ENCODE assay signal across 8 cellular contexts in the genomic region with DNA sequence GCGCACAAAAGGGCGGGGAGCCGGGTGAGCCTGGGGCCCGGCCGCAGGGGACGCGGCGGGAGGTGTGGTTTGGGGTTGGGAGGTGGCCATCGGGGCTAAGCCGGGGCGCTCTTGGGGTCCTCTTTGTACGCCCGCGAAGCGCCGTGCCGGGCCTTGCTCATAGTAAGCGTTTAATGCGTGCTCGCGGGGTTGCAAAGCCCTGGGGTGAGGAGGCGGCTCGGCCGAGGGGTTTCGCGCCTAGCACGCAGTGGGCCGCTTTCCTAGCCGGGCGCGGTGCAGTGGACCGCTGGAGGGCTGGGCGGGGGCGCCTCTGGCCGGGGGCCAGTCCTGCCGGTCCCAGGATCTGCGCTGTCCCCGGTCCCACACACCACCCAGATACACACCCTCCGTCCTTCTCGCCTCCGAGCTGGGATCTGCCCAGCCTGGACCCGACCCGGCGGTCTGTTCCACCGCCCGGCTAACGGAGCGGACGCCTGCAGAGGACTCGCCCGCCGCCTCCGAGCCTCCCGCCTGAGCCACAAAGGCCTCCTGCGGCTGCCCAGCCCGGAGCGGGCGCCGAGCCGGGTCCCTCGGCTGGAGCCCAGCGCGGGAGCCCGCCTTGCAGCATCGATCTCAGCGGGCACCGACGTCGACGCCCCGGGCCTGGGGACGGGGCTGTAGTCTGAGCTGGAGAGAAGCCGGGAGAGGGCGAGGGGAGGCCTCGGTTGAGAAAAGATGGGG. TPM values are rescaled to one million over a fixed set of nuclear protein-coding genes. Genes with fewer than 3 reads are reported as not detected.
A peak's percentile ranks its signal among the peaks of the same experiment; 100 is the strongest.
DNase-seq lines count a peak whose midpoint lies in the region; ATAC-seq and TF ChIP-seq lines count a peak whose summit lies in the region.

No MANE protein-coding gene starts in this region.

- H3K4me1 Mint-ChIP-seq in chondrocyte (ENCODE audit: low read depth): peaks cover 16% of the 10 kb centered on the region
- H3K4me1 Mint-ChIP-seq in natural killer cell treated with Interleukin-12 subunit alpha and Interleukin-12 subunit beta and Interleukin-15 and Interleukin-18, amount 100 ng/mL, for 72 hours (ENCODE audit: low read depth in 2 of 2): peaks cover 0 to 4% of the 10 kb centered on the region in 2 donors

- TF ChIP-seq CTCF in chondrocyte (IDR thresholded peaks at IDR 0.05): no peak

- peak; percentile 55 to 62 for DNase-seq in NCI-H2081 (lab: John Stamatoyannopoulos, UW)
- DNase-seq in NCI-H2081 treated with DMSO at 0.1 percent for 48 hours (lab: John Stamatoyannopoulos, UW): no peak
- DNase-seq in NCI-H748 treated with DMSO at 0.1 percent for 48 hours (lab: John Stamatoyannopoulos, UW): peak; percentile 44
- no peak for DNase-seq in chondrocyte (ENCODE audit: low spot score)
- DNase-seq in natural killer cell treated with Interleukin-12 subunit alpha and Interleukin-12 subunit beta and Interleukin-15 and Interleukin-18, amount 100 ng/mL, for 72 hours (ENCODE audit: low spot score): no peak
- DNase-seq in sciatic nerve (ENCODE audit: low spot score): no peak

- H3K4me3 Mint-ChIP-seq in chondrocyte (ENCODE audit: unreplicated experiment): peak overlapping the region; percentile 44
- H3K4me3 Mint-ChIP-seq in natural killer cell treated with Interleukin-12 subunit alpha and Interleukin-12 subunit beta and Interleukin-15 and Interleukin-18, amount 100 ng/mL, for 72 hours: peak overlapping the region; percentile 32

- intact Hi-C loops in sciatic nerve (cut with DNase I): loop anchor here (5.0 kb wide), 2 partner anchors 74 to 94 kb away; no protein-coding TSS in a partner anchor

- ATAC-seq in natural killer cell treated with Interleukin-12 subunit alpha and Interleukin-12 subunit beta and Interleukin-15 and Interleukin-18, amount 100 ng/mL, for 72 hours: peak in 1 of 2 donors; percentile 60
- no peak for ATAC-seq in sciatic nerve
- ATAC-seq in GM19328 (IDR thresholded peaks at IDR 0.05; ENCODE audit: unreplicated experiment): no peak
- ATAC-seq in GM21390 (IDR thresholded peaks at IDR 0.05; ENCODE audit: unreplicated experiment): no peak

- H3K27ac Mint-ChIP-seq in chondrocyte (ENCODE audit: unreplicated experiment): no peak overlapping the region
- H3K27ac Mint-ChIP-seq in natural killer cell treated with Interleukin-12 subunit alpha and Interleukin-12 subunit beta and Interleukin-15 and Interleukin-18, amount 100 ng/mL, for 72 hours: no peak overlapping the region

- H3K36me3 Mint-ChIP-seq in chondrocyte (ENCODE audit: low read depth): no peaks in the 10 kb centered on the region
- no peaks in the 10 kb centered on the region for H3K36me3 Mint-ChIP-seq in natural killer cell treated with Interleukin-12 subunit alpha and Interleukin-12 subunit beta and Interleukin-15 and Interleukin-18, amount 100 ng/mL, for 72 hours

- peaks cover 56% of the 10 kb centered on the region for H3K27me3 Mint-ChIP-seq in chondrocyte (ENCODE audit: low read depth)
- H3K27me3 Mint-ChIP-seq in natural killer cell treated with Interleukin-12 subunit alpha and Interleukin-12 subunit beta and Interleukin-15 and Interleukin-18, amount 100 ng/mL, for 72 hours: peaks cover 34 to 45% of the 10 kb centered on the region in 2 donors

- H3K9me3 Mint-ChIP-seq in chondrocyte (ENCODE audit: low read depth): no peaks in the 10 kb centered on the region
- H3K9me3 Mint-ChIP-seq in natural killer cell treated with Interleukin-12 subunit alpha and Interleukin-12 subunit beta and Interleukin-15 and Interleukin-18, amount 100 ng/mL, for 72 hours: no peaks in the 10 kb centered on the region

RNA-seq across cellular contexts. Expression of gene DPYSL5, which starts 0.6 kb away (rescaled TPM):
- total RNA-seq in chondrocyte: 0.25 to 0.44 TPM (median 0.26 TPM) in 3 replicates
- not detected for total RNA-seq in natural killer cell treated with Interleukin-12 subunit alpha and Interleukin-12 subunit beta and Interleukin-15 and Interleukin-18, amount 100 ng/mL, for 72 hours
- total RNA-seq in sciatic nerve: not detected

Comparison
In these comparisons a context has a peak if more than half of its experiments do, and no peak if none do; other contexts are left out.
1. DNase-seq: peak in NCI-H2081 (2 of 2) and NCI-H748 treated with DMSO at 0.1 percent for 48 hours (single experiment); none in NCI-H2081 treated with DMSO at 0.1 percent for 48 hours (single experiment), chondrocyte (single experiment), natural killer cell treated with Interleukin-12 subunit alpha and Interleukin-12 subunit beta and Interleukin-15 and Interleukin-18, amount 100 ng/mL, for 72 hours (single experiment) and sciatic nerve (single experiment).